ENCODE assay signal across 9 cellular contexts in the genomic region with DNA sequence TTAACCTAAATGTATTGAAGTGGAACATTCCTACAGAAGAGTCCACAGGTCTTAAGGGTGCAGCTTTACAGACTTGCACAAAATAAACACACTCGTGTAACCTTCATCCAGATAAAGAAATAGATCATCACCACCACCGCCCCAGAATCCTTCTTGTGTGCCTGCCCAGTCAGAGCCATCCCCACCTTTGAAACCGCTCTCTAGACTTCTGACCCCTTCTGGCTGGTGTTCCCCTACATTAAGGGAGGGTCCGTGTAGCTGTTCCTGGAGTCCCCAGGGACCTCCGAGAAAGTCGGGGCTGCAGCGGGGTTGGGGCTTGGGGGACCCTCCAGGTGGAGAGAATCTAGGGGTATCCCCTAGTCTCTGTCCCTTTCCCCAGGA. TPM values are rescaled to one million over a fixed set of nuclear protein-coding genes. Genes with fewer than 3 reads are reported as not detected.
A peak's percentile ranks its signal among the peaks of the same experiment; 100 is the strongest.
DNase-seq lines count a peak whose midpoint lies in the region; ATAC-seq and TF ChIP-seq lines count a peak whose summit lies in the region.
"Had no signal": no experiment of that assay in that cellular context is flagged by ENCODE, and none has a peak within 500 bp of the region (broad histone marks: within the 10 kb centered on the region; RNA-seq: fewer than 3 reads in every experiment).

No MANE protein-coding gene starts in this region.

- H3K79me2 ChIP-seq in OCI-LY7 (ENCODE audit: insufficient read depth, low read depth, low read length) = no peaks in the 10 kb centered on the region

- H3K36me3 Mint-ChIP-seq in activated T-cell treated with anti-CD3 and anti-CD28 coated beads, Interleukin-2, amount 50 U/mL, for 24 hours (ENCODE audit: low read depth) = no peaks in the 10 kb centered on the region

- peaks cover 87% of the 10 kb centered on the region for H3K27me3 Mint-ChIP-seq in activated T-cell treated with anti-CD3 and anti-CD28 coated beads, Interleukin-2, amount 50 U/mL, for 24 hours

- peak overlapping the region; percentile 59 for H2AFZ ChIP-seq in OCI-LY7 (ENCODE audit: low read length)

- TF ChIP-seq POLR2A in spleen (IDR thresholded peaks at IDR 0.05) = no peak

- ATAC-seq in HG03280 (IDR thresholded peaks at IDR 0.05; ENCODE audit: unreplicated experiment) (no peak), esophagus mucosa (no peak)

- BruUV-seq in OCI-LY7 (replicated peaks; lab: Mats Ljungman, UMichigan) = no TSS peak

- H3K4me1 ChIP-seq in OCI-LY7 (ENCODE audit: insufficient read depth, low read length, poor library complexity, severe bottlenecking) = peaks cover 13% of the 10 kb centered on the region
- peaks cover 29% of the 10 kb centered on the region for H3K4me1 ChIP-seq in iPS-18a (ENCODE audit: control insufficient read depth, low read depth, low read length)
- H3K4me1 ChIP-seq in spleen = peaks cover 7 to 38% (median 21%) of the 10 kb centered on the region in 6 donors

- H3K36me3 ChIP-seq in OCI-LY7 (ENCODE audit: insufficient read depth, low read length) (no peaks in the 10 kb centered on the region), iPS-18a (ENCODE audit: control insufficient read depth, low read depth, low read length) (no peaks in the 10 kb centered on the region), spleen (no peaks in the 10 kb centered on the region)

- no peak overlapping the region for H3K27ac Mint-ChIP-seq in activated T-cell treated with anti-CD3 and anti-CD28 coated beads, Interleukin-2, amount 50 U/mL, for 24 hours

- H3K4me3 ChIP-seq in OCI-LY7 (ENCODE audit: low read depth, low read length, poor library complexity, severe bottlenecking) = peak overlapping the region; percentile 10
- peak overlapping the region; percentile 41 for H3K4me3 ChIP-seq in iPS-18a (ENCODE audit: low read length)
- H3K4me3 ChIP-seq in spleen = peak overlapping the region in 1 of 8 donors; percentile 30

- H3K9me2 ChIP-seq in OCI-LY7 (ENCODE audit: insufficient read depth, low read length) = no peaks in the 10 kb centered on the region

- no peak overlapping the region for H3K9ac ChIP-seq in iPS-18a (ENCODE audit: low read length)

- intact Hi-C loops in OCI-LY7 (cut with micrococcal nuclease; ENCODE audit: unreplicated experiment) (no loop called here), spleen (cut with DNase I; ENCODE audit: low total_unique reads) (no loop called here)

- CTCF ChIA-PET in OCI-LY7 (lab: Charles Lee; ENCODE audit: unreplicated experiment) = interaction anchor here (1.1 kb wide), 1 partner anchor 45 kb away, joined by 3 read pairs; no protein-coding TSS in a partner anchor

- peak overlapping the region; percentile 44 for H3K4me3 Mint-ChIP-seq in activated T-cell treated with anti-CD3 and anti-CD28 coated beads, Interleukin-2, amount 50 U/mL, for 24 hours

- H3K27me3 ChIP-seq in iPS-18a (ENCODE audit: control insufficient read depth, insufficient read depth, low read length) (peaks cover 100% of the 10 kb centered on the region), spleen (replicated peaks in 1 of 7) (peaks cover 2 to 96% (median 64%) of the 10 kb centered on the region in 7 donors)

- H3K27ac ChIP-seq in OCI-LY7 (ENCODE audit: low read depth, low read length, poor library complexity, severe bottlenecking) (no peak overlapping the region), iPS-18a (ENCODE audit: low read length) (no peak overlapping the region), spleen (no peak overlapping the region)

- peaks cover 30% of the 10 kb centered on the region for H3K4me1 Mint-ChIP-seq in activated T-cell treated with anti-CD3 and anti-CD28 coated beads, Interleukin-2, amount 50 U/mL, for 24 hours (ENCODE audit: low read depth)

- H3K9me3 ChIP-seq in OCI-LY7 (ENCODE audit: low read length) (no peaks in the 10 kb centered on the region), iPS-18a (ENCODE audit: control insufficient read depth, low read depth, low read length) (no peaks in the 10 kb centered on the region), spleen (no peaks in the 10 kb centered on the region)

- no peaks in the 10 kb centered on the region for H4K20me1 ChIP-seq in OCI-LY7 (ENCODE audit: insufficient read depth, low read length)

- no peaks in the 10 kb centered on the region for H3K9me3 Mint-ChIP-seq in activated T-cell treated with anti-CD3 and anti-CD28 coated beads, Interleukin-2, amount 50 U/mL, for 24 hours

- POLR2A ChIA-PET in OCI-LY7 (lab: Charles Lee) = interaction anchor here (0.7 to 1.6 kb wide), 2 partner anchors 11 to 14 kb away, joined by 3 read pairs; no protein-coding TSS in a partner anchor

- TF ChIP-seq CTCF in OCI-LY7 (conservative IDR thresholded peaks at IDR 0.05; ENCODE audit: low read length) (no peak), spleen (IDR thresholded peaks at IDR 0.05 in 8 of 11, conservative IDR thresholded peaks at IDR 0.05 in 3 of 11) (no peak)

- WGBS in spleen, 5 donors = 8 to 20% (median 11%) methylated on average over 5 to 7 of the region's 7 CpGs

- H3K4me2 ChIP-seq in OCI-LY7 (ENCODE audit: low read length) = peak overlapping the region; percentile 49

- no peak for DNase-seq in activated T-cell treated with anti-CD3 and anti-CD28 coated beads, Interleukin-2, amount 50 U/mL, for 24 hours
- DNase-seq in activated T-cell treated with anti-CD3 and anti-CD28 coated beads, Interleukin-2, amount 50 U/mL, for 48 hours = no peak
- DNase-seq in OCI-LY7 (ENCODE audit: low spot score) = no peak
- DNase-seq in spleen = peak; percentile 43
- no peak for DNase-seq in NCI-H526 (lab: John Stamatoyannopoulos, UW)
- DNase-seq: kidney glomerular epithelial cell had no signal

RNA-seq across cellular contexts. Expression of gene TBX4, which starts 9.4 kb away (rescaled TPM):
- not detected in 2 replicates for total RNA-seq in OCI-LY7 (2014; rRNA removed; shearing (Covaris generic))
- total RNA-seq in OCI-LY7 (2022) (not detected in 2 replicates), spleen (not detected), esophagus mucosa (not detected)
- polyA plus RNA-seq in spleen = not detected
